ENCODE assay signal across 12 cellular contexts in the genomic region with DNA sequence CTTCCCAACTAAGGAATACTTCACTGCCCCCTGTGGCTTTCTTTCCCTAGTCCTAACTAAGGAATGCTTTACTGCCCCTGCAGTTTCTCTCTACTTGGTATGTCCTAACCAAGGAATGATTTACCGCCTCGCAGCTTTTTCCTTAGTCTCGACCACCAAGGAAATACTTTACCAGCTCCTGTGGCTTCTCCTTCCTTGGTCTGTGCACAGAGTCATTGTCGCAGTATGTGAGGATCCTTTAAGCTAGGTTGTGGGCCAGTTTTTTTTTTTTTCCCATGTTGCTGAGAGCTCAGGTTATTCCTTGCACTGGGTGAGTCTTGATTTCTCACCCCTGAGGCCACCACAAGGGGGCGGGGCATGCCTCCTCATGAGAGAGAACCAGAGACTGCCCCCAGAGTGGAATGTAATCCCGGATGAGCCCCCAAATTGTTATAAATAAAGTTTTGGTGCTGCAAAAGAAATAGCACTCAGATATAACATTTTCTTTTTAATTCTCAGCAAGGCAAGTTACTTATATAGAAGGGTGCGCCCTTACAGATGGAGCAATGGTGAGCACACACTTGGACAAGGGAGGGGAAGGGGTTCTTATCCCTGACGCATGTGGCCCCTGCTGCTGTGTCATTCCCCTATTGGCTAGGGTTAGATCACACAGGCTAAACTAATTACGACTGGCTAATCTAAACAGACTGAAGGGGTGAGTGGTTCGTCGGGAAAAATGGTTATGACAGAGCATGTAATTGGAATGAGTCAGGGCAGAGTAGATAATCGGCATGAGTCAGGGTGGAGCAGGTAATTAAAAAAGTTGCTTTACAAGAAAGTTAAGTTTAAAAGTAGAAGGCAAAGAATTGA. TPM values are rescaled to one million over a fixed set of nuclear protein-coding genes. Genes with fewer than 3 reads are reported as not detected.
DNase-seq lines count a peak whose midpoint lies in the region; ATAC-seq and TF ChIP-seq lines count a peak whose summit lies in the region.
"Had no signal": no experiment of that assay in that cellular context is flagged by ENCODE, and none has a peak within 500 bp of the region (broad histone marks: within the 10 kb centered on the region; RNA-seq: fewer than 3 reads in every experiment).

No MANE protein-coding gene starts in this region.

- intact Hi-C loops in activated T-helper 2 cell treated with anti-CD3 and anti-CD28 coated beads, Interferon-gamma antibody, Interleukin-2, Interleukin-4, amounts not matched to agents 10 μg/mL and 5 μg/mL and 100 μg/mL, durations not matched to agents 14 hours and 24 hours and 36 hours (cut with micrococcal nuclease), result loop anchor here (2.0 kb wide), 1 partner anchor 172 kb away; no protein-coding TSS in a partner anchor

- H3F3A ChIP-seq in SK-N-SH (replicated peaks; ENCODE audit: insufficient read depth) (no peaks in the 10 kb centered on the region), MM.1S (ENCODE audit: insufficient read depth, low read length) (no peaks in the 10 kb centered on the region), smooth muscle cell (ENCODE audit: low read depth) (no peaks in the 10 kb centered on the region)

- no peak for TF ChIP-seq RAD21 in SK-N-SH (IDR thresholded peaks at IDR 0.05; ENCODE audit: low read length)

- no peaks in the 10 kb centered on the region for H3K4me1 Mint-ChIP-seq in activated T-helper 2 cell treated with anti-CD3 and anti-CD28 coated beads, Interferon-gamma antibody, Interleukin-2, Interleukin-4, amounts not matched to agents 10 μg/mL and 5 μg/mL and 100 μg/mL, durations not matched to agents 14 hours and 24 hours and 36 hours (ENCODE audit: low read depth)

- H3K4me1 ChIP-seq in SK-N-SH (ENCODE audit: control insufficient read depth in 1 of 2, insufficient read depth in 2 of 2, low read depth in 1 of 2, low read length in 1 of 2), result no peaks in the 10 kb centered on the region
- H3K4me1 ChIP-seq in MM.1S (ENCODE audit: low read length), result no peaks in the 10 kb centered on the region
- H3K4me1 ChIP-seq in smooth muscle cell (ENCODE audit: low read depth), result no peaks in the 10 kb centered on the region
- no peaks in the 10 kb centered on the region for H3K4me1 ChIP-seq in right atrium auricular region

- H3K9me2 ChIP-seq in SK-N-SH (no peaks in the 10 kb centered on the region), MM.1S (replicated peaks; ENCODE audit: insufficient read depth, low read length) (no peaks in the 10 kb centered on the region)

- no peaks in the 10 kb centered on the region for H3K79me2 ChIP-seq in SK-N-SH (ENCODE audit: insufficient read depth)
- no peaks in the 10 kb centered on the region for H3K79me2 ChIP-seq in MM.1S (ENCODE audit: low read length)
- H3K79me2 ChIP-seq in smooth muscle cell (ENCODE audit: low read depth), result no peaks in the 10 kb centered on the region

- no peak for DNase-seq in SK-N-SH
- DNase-seq in MM.1S, result peak; percentile 53
- peak; percentile 10 for DNase-seq in brain microvascular endothelial cell
- DNase-seq in smooth muscle cell (lab: John Stamatoyannopoulos, UW; ENCODE audit: unreplicated experiment), result no peak
- DNase-seq in right atrium auricular region (ENCODE audit: low spot score), result no peak
- DNase-seq in NCI-H2107 treated with DMSO at 0.1 percent for 48 hours (lab: John Stamatoyannopoulos, UW; ENCODE audit: unreplicated experiment), result no peak
- DNase-seq in activated T-helper 2 cell treated with anti-CD3 and anti-CD28 coated beads, Interferon-gamma antibody, Interleukin-2, Interleukin-4, amounts not matched to agents 10 μg/mL and 5 μg/mL and 100 μg/mL, durations not matched to agents 14 hours and 24 hours and 36 hours (ENCODE audit: low spot score), result no peak
- DNase-seq: stimulated activated naive CD4-positive, alpha-beta T cell had no signal

- 49% methylated on average over 12 of the region's 12 CpGs for WGBS in SK-N-SH (ENCODE audit: low lambda C conversion rate)
- WGBS in smooth muscle cell (ENCODE audit: low lambda C conversion rate), result 74% methylated on average over 12 of the region's 12 CpGs

- no peak overlapping the region for H3K9ac ChIP-seq in SK-N-SH
- no peak overlapping the region for H3K9ac ChIP-seq in MM.1S (ENCODE audit: low read length)
- no peak overlapping the region for H3K9ac ChIP-seq in smooth muscle cell (ENCODE audit: low read depth)

- POLR2A ChIA-PET in SK-N-SH (lab: Yijun Ruan, JAX), result no interaction called here

- H3K4me2 ChIP-seq in SK-N-SH (no peak overlapping the region), MM.1S (ENCODE audit: low read depth, low read length) (no peak overlapping the region), smooth muscle cell (no peak overlapping the region)

- no peak overlapping the region for H3K27ac ChIP-seq in SK-N-SH (ENCODE audit: low read depth in 2 of 2, low read length in 1 of 2)
- no peak overlapping the region for H3K27ac ChIP-seq in MM.1S (ENCODE audit: low read length)
- no peak overlapping the region for H3K27ac ChIP-seq in brain microvascular endothelial cell
- peak overlapping the region; percentile 77 for H3K27ac ChIP-seq in smooth muscle cell (ENCODE audit: low read depth)
- H3K27ac ChIP-seq in right atrium auricular region, result no peak overlapping the region

- no peak for ATAC-seq in SK-N-SH treated with all-trans-retinoic acid at 6 μM for 48 hours

- no peaks in the 10 kb centered on the region for H3K27me3 Mint-ChIP-seq in activated T-helper 2 cell treated with anti-CD3 and anti-CD28 coated beads, Interferon-gamma antibody, Interleukin-2, Interleukin-4, amounts not matched to agents 10 μg/mL and 5 μg/mL and 100 μg/mL, durations not matched to agents 14 hours and 24 hours and 36 hours (ENCODE audit: low read depth)
- H3K27me3 Mint-ChIP-seq: CD4-positive, alpha-beta T cell had no signal

- no peak for TF ChIP-seq EP300 in SK-N-SH (IDR thresholded peaks at IDR 0.05; ENCODE audit: borderline replicate concordance in 1 of 2, low read depth in 1 of 2, low read length in 1 of 2)

- no peaks in the 10 kb centered on the region for H3K36me3 Mint-ChIP-seq in activated T-helper 2 cell treated with anti-CD3 and anti-CD28 coated beads, Interferon-gamma antibody, Interleukin-2, Interleukin-4, amounts not matched to agents 10 μg/mL and 5 μg/mL and 100 μg/mL, durations not matched to agents 14 hours and 24 hours and 36 hours (ENCODE audit: low read depth)

- H3K27me3 ChIP-seq in SK-N-SH (ENCODE audit: insufficient read depth) (no peaks in the 10 kb centered on the region), MM.1S (replicated peaks; ENCODE audit: insufficient read depth, low read length) (no peaks in the 10 kb centered on the region), brain microvascular endothelial cell (replicated peaks) (no peaks in the 10 kb centered on the region), smooth muscle cell (ENCODE audit: low read depth) (no peaks in the 10 kb centered on the region), right atrium auricular region (no peaks in the 10 kb centered on the region)

- H3K9me3 Mint-ChIP-seq in activated T-helper 2 cell treated with anti-CD3 and anti-CD28 coated beads, Interferon-gamma antibody, Interleukin-2, Interleukin-4, amounts not matched to agents 10 μg/mL and 5 μg/mL and 100 μg/mL, durations not matched to agents 14 hours and 24 hours and 36 hours, result peaks cover 13% of the 10 kb centered on the region

- no peaks in the 10 kb centered on the region for H4K20me1 ChIP-seq in SK-N-SH (ENCODE audit: insufficient read depth)
- no peaks in the 10 kb centered on the region for H4K20me1 ChIP-seq in MM.1S (ENCODE audit: insufficient read depth, low read length)
- no peaks in the 10 kb centered on the region for H4K20me1 ChIP-seq in smooth muscle cell (ENCODE audit: low read depth)

- no peak overlapping the region for H3K4me3 Mint-ChIP-seq in activated T-helper 2 cell treated with anti-CD3 and anti-CD28 coated beads, Interferon-gamma antibody, Interleukin-2, Interleukin-4, amounts not matched to agents 10 μg/mL and 5 μg/mL and 100 μg/mL, durations not matched to agents 14 hours and 24 hours and 36 hours (ENCODE audit: low read depth)
- H3K4me3 Mint-ChIP-seq: CD4-positive, alpha-beta T cell; T-helper 1 cell treated with Interleukin-12 subunit alpha and Interleukin-12 subunit beta and Interleukin-4 antibody, amounts not matched to agents 30 μg/mL and 1 μg/mL, for 36 hours had no signal

- H3K4me3 ChIP-seq in SK-N-SH (ENCODE audit: low read depth in 2 of 2, low read length in 1 of 2), result no peak overlapping the region
- no peak overlapping the region for H3K4me3 ChIP-seq in MM.1S (ENCODE audit: low read length)
- no peak overlapping the region for H3K4me3 ChIP-seq in brain microvascular endothelial cell (ENCODE audit: low read depth, low read length)
- no peak overlapping the region for H3K4me3 ChIP-seq in smooth muscle cell
- no peak overlapping the region for H3K4me3 ChIP-seq in right atrium auricular region

- in situ Hi-C loops in brain microvascular endothelial cell (cut with HindIII; ENCODE audit: low pct_ligation_motif_present, low sequenced_read_pairs), result no loop called here

- H3K36me3 ChIP-seq in SK-N-SH (replicated peaks in 1 of 2; ENCODE audit: control insufficient read depth in 1 of 2, insufficient read depth in 2 of 2, low read length in 1 of 2) (no peaks in the 10 kb centered on the region), MM.1S (replicated peaks; ENCODE audit: insufficient read depth, low read length) (no peaks in the 10 kb centered on the region), brain microvascular endothelial cell (replicated peaks) (no peaks in the 10 kb centered on the region), smooth muscle cell (ENCODE audit: low read depth) (no peaks in the 10 kb centered on the region), right atrium auricular region (no peaks in the 10 kb centered on the region)

- H3K9me3 ChIP-seq in SK-N-SH (no peaks in the 10 kb centered on the region), MM.1S (replicated peaks; ENCODE audit: insufficient read depth, low read length) (no peaks in the 10 kb centered on the region), smooth muscle cell (replicated peaks; ENCODE audit: low read depth) (no peaks in the 10 kb centered on the region), right atrium auricular region (peaks cover 0 to 18% of the 10 kb centered on the region in 2 donors)

- no peak overlapping the region for H3K27ac Mint-ChIP-seq in activated T-helper 2 cell treated with anti-CD3 and anti-CD28 coated beads, Interferon-gamma antibody, Interleukin-2, Interleukin-4, amounts not matched to agents 10 μg/mL and 5 μg/mL and 100 μg/mL, durations not matched to agents 14 hours and 24 hours and 36 hours
- H3K27ac Mint-ChIP-seq: CD4-positive, alpha-beta T cell; T-helper 1 cell treated with Interleukin-12 subunit alpha and Interleukin-12 subunit beta and Interleukin-4 antibody, amounts not matched to agents 30 μg/mL and 1 μg/mL, for 36 hours had no signal

- H2AFZ ChIP-seq in SK-N-SH (ENCODE audit: low read depth), result no peak overlapping the region
- H2AFZ ChIP-seq in MM.1S (ENCODE audit: low read length), result no peak overlapping the region
- no peak overlapping the region for H2AFZ ChIP-seq in smooth muscle cell (ENCODE audit: low read depth)

- TF ChIP-seq CTCF in SK-N-SH (IDR thresholded peaks at IDR 0.05) (peak; percentile 20; the same call in 1 of the 2 replicates), MM.1S (IDR thresholded peaks at IDR 0.05; ENCODE audit: low read length) (peak; percentile 64), brain microvascular endothelial cell (IDR thresholded peaks at IDR 0.05; ENCODE audit: low read depth, low read length, missing control alignments) (peak; percentile 23), smooth muscle cell (IDR thresholded peaks at IDR 0.05; ENCODE audit: borderline replicate concordance, insufficient read depth, poor library complexity, severe bottlenecking) (no peak), right atrium auricular region (IDR thresholded peaks at IDR 0.05) (no peak)

- CTCF ChIA-PET in SK-N-SH (lab: Yijun Ruan, JAX), result interaction anchor here (0.6 to 1.2 kb wide), 2 partner anchors 12 to 113 kb away, joined by 3 read pairs; no protein-coding TSS in a partner anchor

RNA-seq across cellular contexts. Expression of a gene that starts 27.0 kb away (rescaled TPM):
- polyA plus RNA-seq in SK-N-SH (2012; rRNA removed) (239 and 332 TPM in 2 replicates), smooth muscle cell (484 and 493 TPM in 2 replicates)
- polyA plus RNA-seq in SK-N-SH (2012; cell fraction: cytosol; rRNA removed), result 277 and 293 TPM in 2 replicates
- polyA plus RNA-seq in SK-N-SH (2012; cell fraction: nucleus; rRNA removed), result 112 and 123 TPM in 2 replicates
- total RNA-seq in smooth muscle cell (175 and 270 TPM in 2 replicates), right atrium auricular region (100 to 1,000 TPM; 244 to 274 TPM)
- 142 and 154 TPM in 2 replicates for total RNA-seq in activated T-helper 2 cell treated with anti-CD3 and anti-CD28 coated beads, Interferon-gamma antibody, Interleukin-2, Interleukin-4, amounts not matched to agents 10 μg/mL and 5 μg/mL and 100 μg/mL, durations not matched to agents 14 hours and 24 hours and 36 hours

RNA-seq across cellular contexts. Expression of a gene that starts 58.9 kb away (rescaled TPM):
- polyA plus RNA-seq in SK-N-SH (2012; rRNA removed) (not detected in 2 replicates), smooth muscle cell (8.8 and 10.9 TPM in 2 replicates)
- not detected in 2 replicates for polyA plus RNA-seq in SK-N-SH (2012; cell fraction: cytosol; rRNA removed)
- polyA plus RNA-seq in SK-N-SH (2012; cell fraction: nucleus; rRNA removed), result 0.25 and 0.43 TPM in 2 replicates
- total RNA-seq in smooth muscle cell (3.8 and 5.1 TPM in 2 replicates), right atrium auricular region (under 1 TPM in 1 of 2 donors, not detected in 1; 0.41 TPM)
- total RNA-seq in activated T-helper 2 cell treated with anti-CD3 and anti-CD28 coated beads, Interferon-gamma antibody, Interleukin-2, Interleukin-4, amounts not matched to agents 10 μg/mL and 5 μg/mL and 100 μg/mL, durations not matched to agents 14 hours and 24 hours and 36 hours, result 0.14 and 0.76 TPM in 2 replicates
- polyA plus RNA-seq: neural cell had no signal

Comparison
In these comparisons a context has a peak if more than half of its experiments do, and no peak if none do; other contexts are left out.
1. DNase-seq: peak in MM.1S (single experiment) and brain microvascular endothelial cell (single experiment); none in SK-N-SH (single experiment), smooth muscle cell (single experiment), right atrium auricular region (single experiment), NCI-H2107 treated with DMSO at 0.1 percent for 48 hours (single experiment) and activated T-helper 2 cell treated with anti-CD3 and anti-CD28 coated beads, Interferon-gamma antibody, Interleukin-2, Interleukin-4, amounts not matched to agents 10 μg/mL and 5 μg/mL and 100 μg/mL, durations not matched to agents 14 hours and 24 hours and 36 hours (single experiment).
2. CTCF ChIP-seq: peak in SK-N-SH (single experiment), MM.1S (single experiment) and brain microvascular endothelial cell (single experiment); none in smooth muscle cell (single experiment) and right atrium auricular region (0 of 2).